Comparison of ENCODE assay signal across 12 cellular contexts in the genomic region with DNA sequence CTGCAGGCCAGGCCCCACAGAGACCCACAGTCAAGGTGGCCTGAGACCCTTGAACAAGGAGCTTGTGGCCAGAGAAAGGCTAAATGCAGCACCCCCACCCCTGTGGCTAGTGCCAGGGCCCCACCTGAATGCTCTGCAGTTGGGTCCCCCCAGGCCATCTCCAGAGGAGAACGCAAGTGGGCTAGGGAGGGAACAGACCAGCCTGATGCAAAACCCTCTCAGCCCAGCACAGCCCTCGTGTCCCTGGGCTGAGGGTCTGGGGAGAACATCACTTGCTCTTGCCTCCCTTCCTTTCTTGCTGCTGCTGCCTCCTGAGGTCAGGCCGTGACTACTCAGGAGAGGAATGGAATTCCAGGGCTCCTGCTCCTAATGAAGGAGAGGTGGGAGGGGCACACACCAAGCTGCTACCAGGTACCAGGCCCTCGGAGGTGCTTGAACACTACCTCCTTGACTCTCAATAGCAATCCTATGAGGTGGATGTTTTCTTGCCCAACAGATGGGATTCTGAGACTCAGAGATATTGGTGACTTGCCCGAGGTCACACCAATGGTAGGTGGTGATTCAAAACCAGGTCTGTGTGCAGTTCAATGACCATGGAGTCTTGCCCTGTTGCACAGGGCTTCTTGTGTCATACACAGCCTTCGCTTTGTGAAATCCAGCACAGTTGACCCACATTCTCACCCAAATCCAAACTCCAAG. TPM values are rescaled to one million over a fixed set of nuclear protein-coding genes. Genes with fewer than 3 reads are reported as not detected.
A peak's percentile ranks its signal among the peaks of the same experiment; 100 is the strongest.
DNase-seq lines count a peak whose midpoint lies in the region; ATAC-seq and TF ChIP-seq lines count a peak whose summit lies in the region.
"Had no signal": no experiment of that assay in that cellular context is flagged by ENCODE, and none has a peak within 500 bp of the region (broad histone marks: within the 10 kb centered on the region; RNA-seq: fewer than 3 reads in every experiment).

No MANE protein-coding gene starts in this region.

- CTCF ChIA-PET in activated CD8-positive, alpha-beta T cell treated with anti-CD3 and anti-CD28 coated beads, Interleukin-2, amount 10 ng/mL, durations not matched to agents 7 days and 5 days (lab: Charles Lee), result interaction anchor here (0.6 kb wide), 1 partner anchor 26 kb away, joined by 3 read pairs; no protein-coding TSS in a partner anchor
- CTCF ChIA-PET in activated CD8-positive, alpha-beta T cell treated with anti-CD3 and anti-CD28 coated beads for 36 hours (lab: Charles Lee), result no interaction called here

- H3K4me3 ChIP-seq in esophagus (ENCODE audit: low read depth in 1 of 2, low read length in 2 of 2), result no peak overlapping the region
- H3K4me3 ChIP-seq: HAP-1 had no signal

- no peaks in the 10 kb centered on the region for H3K27me3 ChIP-seq in esophagus (ENCODE audit: control insufficient read depth in 1 of 2, insufficient read depth in 2 of 2, low read length in 2 of 2)

- no peak for TF ChIP-seq CTCF in activated CD8-positive, alpha-beta T cell treated with anti-CD3 and anti-CD28 coated beads for 36 hours (IDR thresholded peaks at IDR 0.05)
- TF ChIP-seq CTCF in nephron (IDR thresholded peaks at IDR 0.05; ENCODE audit: unreplicated experiment in 3 of 3) (no peak), type B pancreatic cell (conservative IDR thresholded peaks at IDR 0.05) (no peak)

- POLR2A ChIA-PET in activated CD8-positive, alpha-beta T cell treated with anti-CD3 and anti-CD28 coated beads, Interleukin-2, amount 10 ng/mL, durations not matched to agents 7 days and 5 days (lab: Charles Lee), result no interaction called here
- POLR2A ChIA-PET in activated CD8-positive, alpha-beta T cell treated with anti-CD3 and anti-CD28 coated beads for 36 hours (lab: Charles Lee), result interaction anchor here (1.2 to 11.8 kb wide), 2 partner anchors 14 to 65 kb away, joined by 3 to 157 read pairs; partner anchors contain the start of gene NFKBIA

- peaks cover 29 to 61% of the 10 kb centered on the region in 2 donors for H3K4me1 ChIP-seq in esophagus (ENCODE audit: control insufficient read depth in 2 of 2, insufficient read depth in 2 of 2, low read length in 1 of 2)

- no peaks in the 10 kb centered on the region for H3K27me3 Mint-ChIP-seq in activated CD8-positive, alpha-beta T cell treated with anti-CD3 and anti-CD28 coated beads, Interleukin-2, amount 10 ng/mL, durations not matched to agents 7 days and 5 days (ENCODE audit: low read depth)
- no peaks in the 10 kb centered on the region for H3K27me3 Mint-ChIP-seq in activated CD8-positive, alpha-beta T cell treated with anti-CD3 and anti-CD28 coated beads for 36 hours
- H3K27me3 Mint-ChIP-seq in nephron (ENCODE audit: low read depth), result no peaks in the 10 kb centered on the region
- no peaks in the 10 kb centered on the region for H3K27me3 Mint-ChIP-seq in type B pancreatic cell

- no peak for DNase-seq in activated CD8-positive, alpha-beta T cell treated with anti-CD3 and anti-CD28 coated beads, Interleukin-2, amount 10 ng/mL, durations not matched to agents 7 days and 5 days
- DNase-seq in activated CD8-positive, alpha-beta T cell treated with anti-CD3 and anti-CD28 coated beads for 36 hours, result no peak
- DNase-seq in type B pancreatic cell (ENCODE audit: extremely low spot score, unreplicated experiment), result no peak
- no peak for DNase-seq in NCI-H345 (lab: John Stamatoyannopoulos, UW)
- no peak for DNase-seq in NCI-H128 (lab: John Stamatoyannopoulos, UW; ENCODE audit: unreplicated experiment)
- DNase-seq: NCI-H748 treated with DMSO at 0.1 percent for 48 hours; stimulated activated naive CD4-positive, alpha-beta T cell treated with Interleukin-2 at 50 U/mL for 16 hours; T-helper 2 cell had no signal

- H3K36me3 Mint-ChIP-seq in activated CD8-positive, alpha-beta T cell treated with anti-CD3 and anti-CD28 coated beads, Interleukin-2, amount 10 ng/mL, durations not matched to agents 7 days and 5 days (ENCODE audit: low read depth), result no peaks in the 10 kb centered on the region
- no peaks in the 10 kb centered on the region for H3K36me3 Mint-ChIP-seq in activated CD8-positive, alpha-beta T cell treated with anti-CD3 and anti-CD28 coated beads for 36 hours (ENCODE audit: low read depth)
- no peaks in the 10 kb centered on the region for H3K36me3 Mint-ChIP-seq in nephron (ENCODE audit: low read depth)
- H3K36me3 Mint-ChIP-seq in type B pancreatic cell, result no peaks in the 10 kb centered on the region

- intact Hi-C loops in activated CD8-positive, alpha-beta T cell treated with anti-CD3 and anti-CD28 coated beads for 36 hours (cut with micrococcal nuclease), result no loop called here

- 72 to 76% methylated on average over 6 of the region's 6 CpGs for WGBS in esophagus, 2 donors

- H3K36me3 ChIP-seq in esophagus (ENCODE audit: control insufficient read depth in 2 of 2, insufficient read depth in 2 of 2, low read length in 1 of 2), result no peaks in the 10 kb centered on the region
- H3K36me3 ChIP-seq: HAP-1 had no signal

- peak overlapping the region; percentile 87 to 98 for H3K27ac ChIP-seq in esophagus (ENCODE audit: low read depth in 2 of 2, low read length in 1 of 2)

- no peaks in the 10 kb centered on the region for H3K9me3 ChIP-seq in esophagus (ENCODE audit: control insufficient read depth in 2 of 2, insufficient read depth in 1 of 2, low read depth in 1 of 2, low read length in 1 of 2)
- H3K9me3 ChIP-seq: HAP-1 had no signal

- no peak overlapping the region for H3K4me3 Mint-ChIP-seq in activated CD8-positive, alpha-beta T cell treated with anti-CD3 and anti-CD28 coated beads, Interleukin-2, amount 10 ng/mL, durations not matched to agents 7 days and 5 days
- H3K4me3 Mint-ChIP-seq in activated CD8-positive, alpha-beta T cell treated with anti-CD3 and anti-CD28 coated beads for 36 hours, result no peak overlapping the region
- no peak overlapping the region for H3K4me3 Mint-ChIP-seq in nephron
- no peak overlapping the region for H3K4me3 Mint-ChIP-seq in type B pancreatic cell

- H3K27ac Mint-ChIP-seq in activated CD8-positive, alpha-beta T cell treated with anti-CD3 and anti-CD28 coated beads, Interleukin-2, amount 10 ng/mL, durations not matched to agents 7 days and 5 days, result peak overlapping the region; percentile 39
- H3K27ac Mint-ChIP-seq in activated CD8-positive, alpha-beta T cell treated with anti-CD3 and anti-CD28 coated beads for 36 hours, result no peak overlapping the region
- H3K27ac Mint-ChIP-seq in nephron (peak overlapping the region; percentile 75 to 99 (median 97)), type B pancreatic cell (peak overlapping the region; percentile 83)

- peaks cover 53% of the 10 kb centered on the region for H3K4me1 Mint-ChIP-seq in activated CD8-positive, alpha-beta T cell treated with anti-CD3 and anti-CD28 coated beads, Interleukin-2, amount 10 ng/mL, durations not matched to agents 7 days and 5 days (ENCODE audit: low read depth)
- peaks cover 45% of the 10 kb centered on the region for H3K4me1 Mint-ChIP-seq in activated CD8-positive, alpha-beta T cell treated with anti-CD3 and anti-CD28 coated beads for 36 hours (ENCODE audit: low read depth)
- H3K4me1 Mint-ChIP-seq in nephron, result peaks cover 48% of the 10 kb centered on the region
- H3K4me1 Mint-ChIP-seq in type B pancreatic cell (ENCODE audit: unreplicated experiment), result peaks cover 18% of the 10 kb centered on the region

- H3K9me3 Mint-ChIP-seq in activated CD8-positive, alpha-beta T cell treated with anti-CD3 and anti-CD28 coated beads, Interleukin-2, amount 10 ng/mL, durations not matched to agents 7 days and 5 days (ENCODE audit: insufficient read depth), result no peaks in the 10 kb centered on the region
- no peaks in the 10 kb centered on the region for H3K9me3 Mint-ChIP-seq in activated CD8-positive, alpha-beta T cell treated with anti-CD3 and anti-CD28 coated beads for 36 hours
- H3K9me3 Mint-ChIP-seq in nephron (no peaks in the 10 kb centered on the region), type B pancreatic cell (no peaks in the 10 kb centered on the region)

- no peak for ATAC-seq in activated CD8-positive, alpha-beta T cell treated with anti-CD3 and anti-CD28 coated beads, Interleukin-2, amount 10 ng/mL, durations not matched to agents 7 days and 5 days
- ATAC-seq in activated CD8-positive, alpha-beta T cell treated with anti-CD3 and anti-CD28 coated beads for 36 hours, result no peak
- no peak for ATAC-seq in HG03342 (IDR thresholded peaks at IDR 0.05; ENCODE audit: unreplicated experiment)

RNA-seq across cellular contexts. Expression of gene PSMA6, which starts 45.5 kb away (rescaled TPM):
- 100 to 1,000 TPM; 266 to 269 TPM for total RNA-seq in activated CD8-positive, alpha-beta T cell treated with anti-CD3 and anti-CD28 coated beads, Interleukin-2, amount 10 ng/mL, durations not matched to agents 7 days and 5 days
- total RNA-seq in activated CD8-positive, alpha-beta T cell treated with anti-CD3 and anti-CD28 coated beads for 36 hours, result 100 to 1,000 TPM; 361 to 393 TPM
- polyA plus RNA-seq in esophagus, result 100 to 1,000 TPM in 1 of 2 donors, 10 to 100 TPM in 1; 92.3 to 156 TPM
- 171 and 172 TPM in 2 replicates for total RNA-seq in type B pancreatic cell (ENCODE audit: low replicate concordance)
